1 cellular context compared by ENCODE assay signal in genomic region chr7:94656658-94656924, GRCh38.
TF ChIP-seq lines count a peak whose summit lies in the region.

No MANE protein-coding gene starts in this region.

TF ChIP-seq in HCT116, 20 proteins besides CTCF, POLR2A, EP300 and RAD21 (continued from another document):
- no peak for TF ChIP-seq EZH2phosphoT487 (IDR thresholded peaks at IDR 0.05; ENCODE audit: borderline replicate concordance)
- no peak for TF ChIP-seq ELF1 (IDR thresholded peaks at IDR 0.05; ENCODE audit: borderline replicate concordance, low read depth)
- TF ChIP-seq ZNF274 (IDR thresholded peaks at IDR 0.05; ENCODE audit: low read depth, low read length): no peak
- TF ChIP-seq CEBPB (IDR thresholded peaks at IDR 0.05; ENCODE audit: low read depth): no peak
